ENCODE assay signal across 2 cellular contexts in genomic region chr1:109500886-109501285, GRCh38.
TF ChIP-seq lines count a peak whose summit lies in the region.

No MANE protein-coding gene starts in this region.

TF ChIP-seq in SK-N-SH treated with all-trans-retinoic acid at 6 μM for 48 hours, 23 proteins besides CTCF, POLR2A, EP300 and RAD21 (continued from another document):
- no peak for TF ChIP-seq ARNTL (CRISPR knock-in tag; IDR thresholded peaks at IDR 0.05; ENCODE audit: borderline replicate concordance, low read depth)
- TF ChIP-seq CSRNP3 (CRISPR knock-in tag; IDR thresholded peaks at IDR 0.05): no peak
- TF ChIP-seq CSDC2 (CRISPR knock-in tag; IDR thresholded peaks at IDR 0.05): no peak
- no peak for TF ChIP-seq SNAI2 (CRISPR knock-in tag; IDR thresholded peaks at IDR 0.05)
- no peak for TF ChIP-seq POU6F1 (CRISPR knock-in tag; IDR thresholded peaks at IDR 0.05; ENCODE audit: borderline replicate concordance, low read depth)
- TF ChIP-seq ZNF70 (CRISPR knock-in tag; IDR thresholded peaks at IDR 0.05): no peak
- no peak for TF ChIP-seq BACH2 (CRISPR knock-in tag; IDR thresholded peaks at IDR 0.05; ENCODE audit: borderline replicate concordance)
- no peak for TF ChIP-seq TSHZ2 (CRISPR knock-in tag; IDR thresholded peaks at IDR 0.05)
- no peak for TF ChIP-seq RARB (CRISPR knock-in tag; IDR thresholded peaks at IDR 0.05)
- TF ChIP-seq ESRRG (CRISPR knock-in tag; IDR thresholded peaks at IDR 0.05): no peak
- TF ChIP-seq TOX (CRISPR knock-in tag; IDR thresholded peaks at IDR 0.05; ENCODE audit: borderline replicate concordance): no peak
TF ChIP-seq in SK-N-SH treated with all-trans-retinoic acid at 6 μM for 48 hours: peak in this region for 0.

TF ChIP-seq in SK-N-SH, 30 proteins besides CTCF, POLR2A, EP300 and RAD21 (continued from another document):
- TF ChIP-seq TEAD4 (IDR thresholded peaks at IDR 0.05; ENCODE audit: borderline replicate concordance, insufficient read depth) (no peak), FOSL2 (IDR thresholded peaks at IDR 0.05; ENCODE audit: borderline replicate concordance, low read depth) (no peak), MEF2A (IDR thresholded peaks at IDR 0.05; ENCODE audit: borderline replicate concordance, low read depth) (no peak)
